ENCODE assay signal across 10 cellular contexts in genomic region chr17:49715717-49716279, GRCh38. TPM values are rescaled to one million over a fixed set of nuclear protein-coding genes. Genes with fewer than 3 reads are reported as not detected.
DNase-seq lines count a peak whose midpoint lies in the region; ATAC-seq and TF ChIP-seq lines count a peak whose summit lies in the region.
"Had no signal": no experiment of that assay in that cellular context is flagged by ENCODE, and none has a peak within 500 bp of the region (broad histone marks: within the 10 kb centered on the region; RNA-seq: fewer than 3 reads in every experiment).

No MANE protein-coding gene starts in this region.

- CTCF ChIA-PET in Caco-2 (lab: Charles Lee) = interaction anchor here (0.9 to 1.6 kb wide), 4 partner anchors 8 to 146 kb away, joined by 4 to 6 read pairs (median 4); partner anchors contain the start of genes FAM117A and SLC35B1

- H3K4me1 ChIP-seq in gastroesophageal sphincter (peaks cover 0 to 48% (median 0%) of the 10 kb centered on the region in 3 donors), Caco-2 (no peaks in the 10 kb centered on the region)
- H3K4me1 ChIP-seq: A549 had no signal

- no peak overlapping the region for H3K4me3 Mint-ChIP-seq in Caco-2 (ENCODE audit: unreplicated experiment)
- H3K4me3 Mint-ChIP-seq: nephron had no signal

- BruUV-seq in Caco-2 (replicated peaks; lab: Mats Ljungman, UMichigan) = no TSS peak

- ATAC-seq in activated CD4-positive, CD25-positive, alpha-beta regulatory T cell treated with anti-CD3 and anti-CD28 coated beads, Interleukin-2, amount 50 U/mL, for 24 hours = peak; percentile 48 to 56
- ATAC-seq in gastroesophageal sphincter (no peak), HG02588 (IDR thresholded peaks at IDR 0.05; ENCODE audit: unreplicated experiment) (no peak)
- peak; percentile 68 for ATAC-seq in stimulated activated naive CD8-positive, alpha-beta T cell treated with anti-CD3 and anti-CD28 coated beads, Interleukin-15, Interleukin-2, amounts not matched to agents 100 U/mL and 50 U/mL, for 24 hours
- ATAC-seq: A549 had no signal

- intact Hi-C loops in Caco-2 (cut with micrococcal nuclease; ENCODE audit: unreplicated experiment) = no loop called here

- no peaks in the 10 kb centered on the region for H3K4me1 Mint-ChIP-seq in Caco-2 (ENCODE audit: low read depth, unreplicated experiment)

- peaks cover 47% of the 10 kb centered on the region for H3K36me3 Mint-ChIP-seq in Caco-2 (ENCODE audit: insufficient read depth, unreplicated experiment)

- no peak for TF ChIP-seq EP300 in gastroesophageal sphincter (IDR thresholded peaks at IDR 0.05)

- H3K36me3 ChIP-seq in gastroesophageal sphincter (peaks cover 0 to 97% of the 10 kb centered on the region in 2 donors), Caco-2 (ENCODE audit: control insufficient read depth, insufficient read depth, low read length) (peaks cover 3% of the 10 kb centered on the region)

- 42 to 82% methylated on average over 5 to 6 of the region's 9 CpGs for WGBS in gastroesophageal sphincter (ENCODE audit: low coverage in 1 of 2), 2 donors

- H3K4me3 ChIP-seq in gastroesophageal sphincter (no peak overlapping the region), Caco-2 (ENCODE audit: low read depth, low read length) (no peak overlapping the region)
- H3K4me3 ChIP-seq: A549 had no signal

- H3K27me3 ChIP-seq in gastroesophageal sphincter (no peaks in the 10 kb centered on the region), Caco-2 (replicated peaks; ENCODE audit: control insufficient read depth, insufficient read depth, low read length) (no peaks in the 10 kb centered on the region)

- no peak for TF ChIP-seq POLR2A in gastroesophageal sphincter (IDR thresholded peaks at IDR 0.05)

- TF ChIP-seq CTCF in gastroesophageal sphincter (IDR thresholded peaks at IDR 0.05) (no peak), Caco-2 (IDR thresholded peaks at IDR 0.05; ENCODE audit: insufficient read depth in 1 of 2, low read depth in 1 of 2, low read length in 1 of 2, severe bottlenecking in 1 of 2, unreplicated experiment in 1 of 2) (no peak)

- no peak overlapping the region for H3K27ac Mint-ChIP-seq in Caco-2 (ENCODE audit: unreplicated experiment)

- H3K27ac ChIP-seq in gastroesophageal sphincter = peak overlapping the region; percentile 20 to 75 (median 65)
- H3K27ac ChIP-seq: A549 had no signal

- POLR2A ChIA-PET in Caco-2 (lab: Charles Lee) = interaction anchor here (1.6 kb wide), 1 partner anchor 73 kb away, joined by 4 read pairs; the partner anchor contains the start of gene KAT7

- DNase-seq in activated CD4-positive, CD25-positive, alpha-beta regulatory T cell (lab: John Stamatoyannopoulos, UW) = no peak
- DNase-seq in activated CD8-positive, alpha-beta memory T cell treated with anti-CD3 and anti-CD28 coated beads, Interleukin-2, amount 50 U/mL, for 4 hours = peak; percentile 38
- peak; percentile 58 for DNase-seq in stimulated activated naive CD8-positive, alpha-beta T cell treated with anti-CD3 and anti-CD28 coated beads, Interleukin-15, Interleukin-2, amounts not matched to agents 100 U/mL and 50 U/mL, for 24 hours
- DNase-seq in DMS153 (lab: John Stamatoyannopoulos, UW) (no peak), Caco-2 (no peak)

- no peaks in the 10 kb centered on the region for H3K27me3 Mint-ChIP-seq in Caco-2 (ENCODE audit: insufficient read depth, unreplicated experiment)

- H3K9me3 ChIP-seq in gastroesophageal sphincter (no peaks in the 10 kb centered on the region), Caco-2 (no peaks in the 10 kb centered on the region)
- H3K9me3 ChIP-seq: A549 had no signal

- no peaks in the 10 kb centered on the region for H3K9me3 Mint-ChIP-seq in Caco-2 (ENCODE audit: unreplicated experiment)
- H3K9me3 Mint-ChIP-seq: nephron had no signal

RNA-seq across cellular contexts. Expression of gene SLC35B1, which starts 8.0 kb away (rescaled TPM):
- total RNA-seq in gastroesophageal sphincter (10 to 100 TPM; 17.9 to 35.6 (median 19.5) TPM), Caco-2 (2022) (228 and 232 TPM in 2 replicates)

RNA-seq across cellular contexts. Expression of gene SPOP, which starts 37.9 kb away (rescaled TPM):
- total RNA-seq in gastroesophageal sphincter (100 to 1,000 TPM; 159 to 268 (median 176) TPM), Caco-2 (2022) (70.2 and 78.4 TPM in 2 replicates)

RNA-seq across cellular contexts. Expression of gene FAM117A, which starts 48.1 kb away (rescaled TPM):
- total RNA-seq in gastroesophageal sphincter (10 to 100 TPM; 12.4 to 39.5 (median 19.8) TPM), Caco-2 (2022) (36.8 and 41.5 TPM in 2 replicates)

Comparison
In these comparisons a context has a peak if more than half of its experiments do, and no peak if none do; other contexts are left out.
1. ATAC-seq: peak in activated CD4-positive, CD25-positive, alpha-beta regulatory T cell treated with anti-CD3 and anti-CD28 coated beads, Interleukin-2, amount 50 U/mL, for 24 hours (2 of 2) and stimulated activated naive CD8-positive, alpha-beta T cell treated with anti-CD3 and anti-CD28 coated beads, Interleukin-15, Interleukin-2, amounts not matched to agents 100 U/mL and 50 U/mL, for 24 hours (single experiment); none in gastroesophageal sphincter (single experiment) and HG02588 (single experiment).
2. DNase-seq: peak in activated CD8-positive, alpha-beta memory T cell treated with anti-CD3 and anti-CD28 coated beads, Interleukin-2, amount 50 U/mL, for 4 hours (single experiment) and stimulated activated naive CD8-positive, alpha-beta T cell treated with anti-CD3 and anti-CD28 coated beads, Interleukin-15, Interleukin-2, amounts not matched to agents 100 U/mL and 50 U/mL, for 24 hours (single experiment); none in activated CD4-positive, CD25-positive, alpha-beta regulatory T cell (0 of 4), DMS153 (single experiment) and Caco-2 (0 of 2).